ENCODE assay signal across 9 cellular contexts in genomic region chr12:27012982-27013255, GRCh38. TPM values are rescaled to one million over a fixed set of nuclear protein-coding genes. Genes with fewer than 3 reads are reported as not detected.
DNase-seq lines count a peak whose midpoint lies in the region; ATAC-seq, FAIRE-seq and TF ChIP-seq lines count a peak whose summit lies in the region.
"Had no signal": no experiment of that assay in that cellular context is flagged by ENCODE, and none has a peak within 500 bp of the region (broad histone marks: within the 10 kb centered on the region; RNA-seq: fewer than 3 reads in every experiment).

No MANE protein-coding gene starts in this region.

- TF ChIP-seq RAD21 in IMR-90 (IDR thresholded peaks at IDR 0.05; ENCODE audit: low read length): no peak
- TF ChIP-seq RAD21 in K562 (CRISPR knock-in tag; conservative IDR thresholded peaks at IDR 0.05 in 1 of 2, IDR thresholded peaks at IDR 0.05 in 1 of 2): no peak

- H3K4me3 ChIP-seq in IMR-90 (ENCODE audit: insufficient read depth, low read depth, low read length) (no peak overlapping the region), K562 (no peak overlapping the region; the same call in 1 of the 2 replicates), mucosa of stomach (ENCODE audit: low read length) (peak overlapping the region; percentile 38)

- CTCF ChIA-PET in IMR-90 (lab: Yijun Ruan, JAX): interaction anchor here (0.6 kb wide), 1 partner anchor 179 kb away, joined by 3 read pairs; no protein-coding TSS in a partner anchor
- CTCF ChIA-PET in K562 (lab: Yijun Ruan, JAX; ENCODE audit: low intra/inter-chr PET ratio): interaction anchor here (1.3 kb wide), 1 partner anchor 159 kb away, joined by 3 read pairs; no protein-coding TSS in a partner anchor

- no peak overlapping the region for H2BK5ac ChIP-seq in IMR-90 (ENCODE audit: low read depth, low read length, poor library complexity, severe bottlenecking)

- no peak overlapping the region for H2AK5ac ChIP-seq in IMR-90 (ENCODE audit: low read depth, low read length)

- H3K23ac ChIP-seq in IMR-90 (ENCODE audit: low read depth, low read length): no peak overlapping the region

- no peak overlapping the region for H3K56ac ChIP-seq in IMR-90 (ENCODE audit: extremely low read depth, insufficient read depth, low read length)

- H3K4me2 ChIP-seq in IMR-90 (ENCODE audit: low read depth, low read length): peak overlapping the region; percentile 46
- peak overlapping the region; percentile 84 for H3K4me2 ChIP-seq in K562 (ENCODE audit: insufficient read depth, low read length)

- no peak overlapping the region for H2BK120ac ChIP-seq in IMR-90 (ENCODE audit: low read depth, low read length)

- TF ChIP-seq POLR2A in IMR-90 (IDR thresholded peaks at IDR 0.05; ENCODE audit: low read depth, low read length) (no peak), K562 (conservative IDR thresholded peaks at IDR 0.05) (no peak)

- no TSS peak for BruUV-seq in IMR-90 (replicated peaks; lab: Mats Ljungman, UMichigan)
- no TSS peak for BruUV-seq in K562 (replicated peaks; lab: Mats Ljungman, UMichigan)

- H3K9me3 ChIP-seq in IMR-90 (ENCODE audit: control insufficient read depth, insufficient read depth, low read length): no peaks in the 10 kb centered on the region
- H3K9me3 ChIP-seq in K562 (replicated peaks; ENCODE audit: control insufficient read depth, insufficient read depth, low read depth, low read length): no peaks in the 10 kb centered on the region
- no peaks in the 10 kb centered on the region for H3K9me3 ChIP-seq in mucosa of stomach (ENCODE audit: control insufficient read depth, low read length)
- H3K9me3 ChIP-seq: SJSA1 had no signal

- H3K27ac ChIP-seq in C4-2B (peak overlapping the region; percentile 30; the same call in 1 of the 2 replicates), IMR-90 (ENCODE audit: insufficient read depth, low read length) (no peak overlapping the region), K562 (ENCODE audit: extremely low read depth, low read depth, low read length) (no peak overlapping the region)
- H3K27ac ChIP-seq: SJSA1 had no signal

- H3K27me3 ChIP-seq in IMR-90 (ENCODE audit: control insufficient read depth, insufficient read depth, low read length) (no peaks in the 10 kb centered on the region), K562 (ENCODE audit: control insufficient read depth in 2 of 2, insufficient read depth in 2 of 2, low read length in 2 of 2) (no peaks in the 10 kb centered on the region), mucosa of stomach (ENCODE audit: control insufficient read depth, insufficient read depth, low read length) (no peaks in the 10 kb centered on the region)
- H3K27me3 ChIP-seq: SJSA1 had no signal

- H3K9ac ChIP-seq in IMR-90 (ENCODE audit: low read depth, low read length) (no peak overlapping the region), K562 (ENCODE audit: insufficient read depth in 1 of 2, low read depth in 2 of 2, low read length in 2 of 2) (peak overlapping the region in 1 of 2 experiments; percentile 70; a peak in 2 of 4 replicates), mucosa of stomach (ENCODE audit: low read length) (peak overlapping the region; percentile 95)

- no peak overlapping the region for H2BK20ac ChIP-seq in IMR-90 (ENCODE audit: low read depth, low read length)

- H3K79me2 ChIP-seq in K562 (ENCODE audit: control insufficient read depth, insufficient read depth, low read length): peaks cover 17% of the 10 kb centered on the region

- no peak overlapping the region for H4K91ac ChIP-seq in IMR-90 (ENCODE audit: insufficient read depth, low read depth, low read length)

- POLR2A ChIA-PET in IMR-90 (lab: Charles Lee; ENCODE audit: unreplicated experiment): no interaction called here
- POLR2A ChIA-PET in K562 (lab: Yijun Ruan, JAX): interaction anchor here (1.3 kb wide), 1 partner anchor 16 kb away, joined by 4 read pairs; no protein-coding TSS in a partner anchor

- in situ Hi-C loops in IMR-90 (cut with MboI; ENCODE audit: low sequenced_read_pairs): no loop called here
- in situ Hi-C loops in K562 (cut with MboI): loop anchor here (5.0 to 10.0 kb wide), 2 partner anchors 76 to 158 kb away; partner anchors contain the start of genes FGFR1OP2 and INTS13

- no peak overlapping the region for H3K18ac ChIP-seq in IMR-90 (ENCODE audit: low read depth, low read length)

- H4K8ac ChIP-seq in IMR-90 (ENCODE audit: low read depth in 2 of 2, low read length in 2 of 2): no peak overlapping the region

- no peak overlapping the region for H2AK9ac ChIP-seq in IMR-90 (replicated peaks; ENCODE audit: low read depth, low read length, poor library complexity)

- H4K5ac ChIP-seq in IMR-90 (ENCODE audit: low read depth, low read length): no peak overlapping the region

- H2AFZ ChIP-seq in IMR-90 (replicated peaks; ENCODE audit: low read length, poor library complexity) (no peak overlapping the region), K562 (ENCODE audit: low read depth, low read length) (0 out of 2 replicates have a peak overlapping the region, but pooled peaks have one; percentile 2)

- no peak overlapping the region for H3K14ac ChIP-seq in IMR-90 (replicated peaks; ENCODE audit: low read depth, low read length)

- H3K4me1 ChIP-seq in IMR-90 (ENCODE audit: control insufficient read depth, insufficient read depth, low read length) (no peaks in the 10 kb centered on the region), K562 (replicated peaks in 1 of 2; ENCODE audit: control insufficient read depth in 2 of 2, insufficient read depth in 2 of 2, low read length in 2 of 2) (peaks cover 17 to 24% of the 10 kb centered on the region in 2 experiments), mucosa of stomach (ENCODE audit: control insufficient read depth, insufficient read depth, low read length) (peaks cover 19% of the 10 kb centered on the region)

- dilution Hi-C loops in IMR-90 (cut with HindIII; ENCODE audit: low sequenced_read_pairs, unreplicated experiment): no loop called here

- H3K79me1 ChIP-seq in IMR-90 (ENCODE audit: low read depth in 1 of 2, low read length in 2 of 2): peaks cover 7 to 30% of the 10 kb centered on the region in 2 experiments

- TF ChIP-seq CTCF in C4-2B (conservative IDR thresholded peaks at IDR 0.05) (no peak), IMR-90 (conservative IDR thresholded peaks at IDR 0.05; ENCODE audit: low read depth, low read length) (no peak), K562 (IDR thresholded peaks at IDR 0.05 in 2 of 3, conservative IDR thresholded peaks at IDR 0.05 in 1 of 3; ENCODE audit: insufficient read depth in 2 of 3, low read depth in 1 of 3, low read length in 3 of 3) (no peak)

- H2BK15ac ChIP-seq in IMR-90 (ENCODE audit: low read depth, low read length): no peak overlapping the region

- FAIRE-seq in K562 (lab: Jason Lieb, UNC): no peak

- no peak for DNase-seq in IMR-90
- no peak for DNase-seq in K562 (ENCODE audit: extremely low read depth in 1 of 4, low spot score in 3 of 4)
- DNase-seq in NOMO-1 treated with dmso at 0.1 percent for 144 hours (lab: John Stamatoyannopoulos, UW; ENCODE audit: unreplicated experiment): no peak
- DNase-seq in AG08395 (ENCODE audit: low spot score): no peak
- DNase-seq in putamen (ENCODE audit: low spot score): no peak
- DNase-seq in NK-92 (lab: John Stamatoyannopoulos, UW; ENCODE audit: unreplicated experiment): no peak

- intact Hi-C loops in IMR-90 (cut with micrococcal nuclease) (loop anchor here (5.0 kb wide), 2 partner anchors 76 to 161 kb away; partner anchors contain the start of genes FGFR1OP2 and INTS13), K562 (cut with micrococcal nuclease) (loop anchor here (10.0 kb wide), 2 partner anchors 232 to 308 kb away; partner anchors contain the start of gene STK38L)

- H4K20me1 ChIP-seq in IMR-90 (ENCODE audit: insufficient read depth, low read length) (no peaks in the 10 kb centered on the region; the same call in 1 of the 2 replicates), K562 (replicated peaks; ENCODE audit: control insufficient read depth, insufficient read depth, low read length) (no peaks in the 10 kb centered on the region)

- WGBS in IMR-90 (ENCODE audit: extremely low coverage in 2 of 2, insufficient read length in 1 of 2), 2 experiments: no CpG with 5 or more reads among the region's 5 CpGs
- WGBS in K562 (ENCODE audit: insufficient coverage, low coverage, missing lambda C conversion rate): 48% methylated on average over 2 of the region's 5 CpGs

- H3K4ac ChIP-seq in IMR-90 (ENCODE audit: low read depth, low read length): no peak overlapping the region

- H3K9me1 ChIP-seq in IMR-90 (ENCODE audit: insufficient read depth, low read length): no peaks in the 10 kb centered on the region
- no peaks in the 10 kb centered on the region for H3K9me1 ChIP-seq in K562 (ENCODE audit: control insufficient read depth, insufficient read depth, low read length)

- H3K36me3 ChIP-seq in IMR-90 (ENCODE audit: control insufficient read depth, insufficient read depth, low read length) (no peaks in the 10 kb centered on the region), K562 (ENCODE audit: control insufficient read depth, insufficient read depth, low read length) (no peaks in the 10 kb centered on the region; the same call in 2 of the 3 replicates), mucosa of stomach (ENCODE audit: control insufficient read depth, insufficient read depth, low read length) (no peaks in the 10 kb centered on the region)
- H3K36me3 ChIP-seq: SJSA1 had no signal

- ATAC-seq in IMR-90 (ENCODE audit: low read depth) (no peak), K562 (no peak)

- TF ChIP-seq EP300 in K562 (IDR thresholded peaks at IDR 0.05; ENCODE audit: low read length): no peak

RNA-seq across cellular contexts. Expression of gene TM7SF3, which starts 1.3 kb away (rescaled TPM):
- total RNA-seq in IMR-90 (2012; rRNA removed): 45.3 and 46.6 TPM in 2 replicates
- 27.0 and 35.3 TPM in 2 replicates for polyA plus RNA-seq in IMR-90 (2012; rRNA removed)
- 13.3 and 16.9 TPM in 2 replicates for polyA plus RNA-seq in IMR-90 (2012; cell fraction: cytosol; rRNA removed)
- 10.7 and 39.2 TPM in 2 replicates for polyA plus RNA-seq in IMR-90 (2012; cell fraction: nucleus; rRNA removed; ENCODE audit: low replicate concordance)
- 63.3 and 68.0 TPM in 2 replicates for total RNA-seq in K562 (2011; cell fraction: chromatin; rRNA removed; ENCODE audit: low replicate concordance)
- 58.0 and 66.8 TPM in 2 replicates for total RNA-seq in K562 (2011; cell fraction: nucleolus; rRNA removed)
- 91.1 and 94.4 TPM in 2 replicates for total RNA-seq in K562 (2011; cell fraction: nucleoplasm; rRNA removed)
- total RNA-seq in K562 (2014; rRNA removed): 23.0 and 28.2 TPM in 2 replicates
- total RNA-seq in K562 (2014; rRNA removed; fragmentation: Illumina TruSeq; extraction: Trizol): 31.5 and 33.5 TPM in 2 replicates
- 30.0 and 33.8 TPM in 2 replicates for total RNA-seq in K562 (2015; rRNA removed; fragmentation: Illumina TruSeq; extraction: Trizol)
- 24.8 and 25.4 TPM in 2 replicates for total RNA-seq in K562 (2021)
- polyA plus RNA-seq in K562 (2011; rRNA removed): 83.8 and 90.4 TPM in 2 replicates
- 32.8 and 55.3 TPM in 2 replicates for polyA plus RNA-seq in K562 (2011; cell fraction: cytosol; rRNA removed)
- 37.7 and 56.4 TPM in 2 replicates for polyA plus RNA-seq in K562 (2011; cell fraction: nucleus; rRNA removed)
- 34.3 and 39.0 TPM in 2 replicates for polyA plus RNA-seq in K562 (2012)
- 37.1 and 51.5 TPM in 2 replicates for polyA plus RNA-seq in K562 (2014; fragmentation: Illumina TruSeq; extraction: Trizol)
- polyA plus RNA-seq in K562 (2014; fragmentation: Nextera tagmentation; extraction: Ambion mirVana): 1 to 10 TPM; 9.3 to 9.7 TPM
- 19.9 and 26.5 TPM in 2 replicates for polyA plus RNA-seq in K562 (2014; rRNA removed)
- 104 and 110 TPM in 2 replicates for polyA minus RNA-seq in K562 (2011; rRNA and poly(A)+ RNA removed)
- 40.5 and 50.2 TPM in 2 replicates for polyA minus RNA-seq in K562 (2011; cell fraction: cytosol; rRNA and poly(A)+ RNA removed)
- polyA minus RNA-seq in K562 (2011; cell fraction: nucleus; rRNA and poly(A)+ RNA removed): 18.6 and 25.9 TPM in 2 replicates

RNA-seq across cellular contexts. Expression of gene MED21, which starts 9.4 kb away (rescaled TPM):
- 61.1 and 105 TPM in 2 replicates for total RNA-seq in IMR-90 (2012; rRNA removed)
- 13.8 and 17.0 TPM in 2 replicates for polyA plus RNA-seq in IMR-90 (2012; rRNA removed)
- 6.8 and 10.2 TPM in 2 replicates for polyA plus RNA-seq in IMR-90 (2012; cell fraction: cytosol; rRNA removed)
- polyA plus RNA-seq in IMR-90 (2012; cell fraction: nucleus; rRNA removed; ENCODE audit: low replicate concordance): 2.6 and 14.5 TPM in 2 replicates
- 25.6 and 49.0 TPM in 2 replicates for total RNA-seq in K562 (2011; cell fraction: chromatin; rRNA removed; ENCODE audit: low replicate concordance)
- total RNA-seq in K562 (2011; cell fraction: nucleolus; rRNA removed): 22.2 and 23.7 TPM in 2 replicates
- 30.6 and 49.1 TPM in 2 replicates for total RNA-seq in K562 (2011; cell fraction: nucleoplasm; rRNA removed)
- 18.6 and 19.4 TPM in 2 replicates for total RNA-seq in K562 (2014; rRNA removed)
- 41.5 and 47.2 TPM in 2 replicates for total RNA-seq in K562 (2014; rRNA removed; fragmentation: Illumina TruSeq; extraction: Trizol)
- 33.9 and 38.2 TPM in 2 replicates for total RNA-seq in K562 (2015; rRNA removed; fragmentation: Illumina TruSeq; extraction: Trizol)
- total RNA-seq in K562 (2021): 30.0 and 31.7 TPM in 2 replicates
- 55.2 and 59.9 TPM in 2 replicates for polyA plus RNA-seq in K562 (2011; rRNA removed)
- 15.1 and 20.9 TPM in 2 replicates for polyA plus RNA-seq in K562 (2011; cell fraction: cytosol; rRNA removed)
- polyA plus RNA-seq in K562 (2011; cell fraction: nucleus; rRNA removed): 21.9 and 34.3 TPM in 2 replicates
- 25.6 and 31.9 TPM in 2 replicates for polyA plus RNA-seq in K562 (2012)
- polyA plus RNA-seq in K562 (2014; fragmentation: Illumina TruSeq; extraction: Trizol): 26.4 and 32.7 TPM in 2 replicates
- polyA plus RNA-seq in K562 (2014; fragmentation: Nextera tagmentation; extraction: Ambion mirVana): 10 to 100 TPM; 60.5 to 65.9 TPM
- polyA plus RNA-seq in K562 (2014; rRNA removed): 16.3 and 23.3 TPM in 2 replicates
- polyA minus RNA-seq in K562 (2011; rRNA and poly(A)+ RNA removed): 52.9 and 54.6 TPM in 2 replicates
- 14.9 and 18.9 TPM in 2 replicates for polyA minus RNA-seq in K562 (2011; cell fraction: cytosol; rRNA and poly(A)+ RNA removed)
- 24.4 and 48.5 TPM in 2 replicates for polyA minus RNA-seq in K562 (2011; cell fraction: nucleus; rRNA and poly(A)+ RNA removed)
